In the genomic region with DNA sequence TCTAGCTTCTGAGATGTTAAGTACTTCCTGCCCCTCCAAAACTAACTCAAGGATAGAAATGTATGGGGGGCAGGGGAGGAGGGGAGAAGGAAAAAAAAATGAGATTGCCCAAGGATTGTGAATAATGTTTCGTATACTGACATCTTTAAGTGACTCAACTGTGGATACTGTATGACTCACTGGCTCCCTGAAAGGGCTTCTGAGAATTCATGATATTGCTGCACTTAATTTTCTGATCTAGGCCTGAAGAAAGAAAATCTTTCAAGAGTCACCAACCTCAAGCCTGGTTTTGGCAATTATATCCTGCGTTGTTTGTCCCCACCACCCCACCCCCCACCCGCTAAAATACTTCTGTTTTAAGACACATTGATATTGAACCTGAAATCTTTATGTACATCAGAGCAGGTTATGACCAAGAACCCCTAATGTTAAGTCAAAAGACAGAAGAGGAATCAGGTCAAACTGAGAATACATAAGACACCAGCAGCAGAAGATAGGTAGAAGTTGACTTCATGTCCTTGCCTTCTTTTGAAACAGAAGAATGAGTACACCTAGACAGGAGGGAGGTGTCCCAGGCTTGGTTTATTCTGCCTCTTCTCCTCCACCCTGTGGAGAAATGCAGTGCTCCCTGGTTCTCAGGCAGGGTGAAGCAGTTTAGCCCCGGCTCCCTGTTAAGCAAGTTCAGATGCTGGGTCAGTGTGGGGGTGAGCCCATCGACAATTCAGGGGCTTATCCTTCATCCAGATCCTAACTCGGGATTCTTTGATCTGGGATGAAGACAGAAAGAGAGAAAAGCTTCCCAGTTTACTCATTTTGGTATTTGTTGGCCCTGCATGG, we compare ENCODE assay signal across 9 cellular contexts. TPM values are rescaled to one million over a fixed set of nuclear protein-coding genes. Genes with fewer than 3 reads are reported as not detected.
DNase-seq lines count a peak whose midpoint lies in the region; ATAC-seq lines count a peak whose summit lies in the region.
"Had no signal": no experiment of that assay in that cellular context is flagged by ENCODE, and none has a peak within 500 bp of the region (broad histone marks: within the 10 kb centered on the region; RNA-seq: fewer than 3 reads in every experiment).

No MANE protein-coding gene starts in this region.

- peaks cover 33% of the 10 kb centered on the region for H3K4me1 Mint-ChIP-seq in activated naive CD4-positive, alpha-beta T cell treated with anti-CD3 and anti-CD28 coated beads, Interleukin-2, amount 10 ng/mL, durations not matched to agents 7 days and 5 days

- no peak for ATAC-seq in GM18519 (IDR thresholded peaks at IDR 0.05; ENCODE audit: low FRiP score, unreplicated experiment)

- H3K27ac Mint-ChIP-seq in activated naive CD4-positive, alpha-beta T cell treated with anti-CD3 and anti-CD28 coated beads, Interleukin-2, amount 10 ng/mL, durations not matched to agents 7 days and 5 days, result peak overlapping the region; percentile 68

- DNase-seq in AML-193 (lab: John Stamatoyannopoulos, UW), result peak; percentile 48 to 56
- DNase-seq in M059J (ENCODE audit: low read depth), result peak; percentile 83
- DNase-seq in activated naive CD4-positive, alpha-beta T cell treated with anti-CD3 and anti-CD28 coated beads, Interleukin-2, amount 10 ng/mL, durations not matched to agents 7 days and 5 days, result no peak
- peak; percentile 74 for DNase-seq in kidney tubule cell (ENCODE audit: low spot score)
- no peak for DNase-seq in KG1 (lab: John Stamatoyannopoulos, UW)
- DNase-seq in globus pallidus (ENCODE audit: low spot score), result no peak
- DNase-seq in NCI-H1048 (lab: John Stamatoyannopoulos, UW), result no peak
- DNase-seq: left colon had no signal

- H3K36me3 Mint-ChIP-seq in activated naive CD4-positive, alpha-beta T cell treated with anti-CD3 and anti-CD28 coated beads, Interleukin-2, amount 10 ng/mL, durations not matched to agents 7 days and 5 days, result peaks cover 26% of the 10 kb centered on the region

- CTCF ChIA-PET in activated naive CD4-positive, alpha-beta T cell treated with anti-CD3 and anti-CD28 coated beads, Interleukin-2, amount 10 ng/mL, durations not matched to agents 7 days and 5 days (lab: Charles Lee), result interaction anchor here (0.7 kb wide), 1 partner anchor 237 kb away, joined by 3 read pairs; no protein-coding TSS in a partner anchor

- H3K27me3 Mint-ChIP-seq in activated naive CD4-positive, alpha-beta T cell treated with anti-CD3 and anti-CD28 coated beads, Interleukin-2, amount 10 ng/mL, durations not matched to agents 7 days and 5 days, result peaks cover 8% of the 10 kb centered on the region

- no peak overlapping the region for H3K4me3 Mint-ChIP-seq in activated naive CD4-positive, alpha-beta T cell treated with anti-CD3 and anti-CD28 coated beads, Interleukin-2, amount 10 ng/mL, durations not matched to agents 7 days and 5 days

- H3K9me3 Mint-ChIP-seq in activated naive CD4-positive, alpha-beta T cell treated with anti-CD3 and anti-CD28 coated beads, Interleukin-2, amount 10 ng/mL, durations not matched to agents 7 days and 5 days, result no peaks in the 10 kb centered on the region

RNA-seq across cellular contexts. Expression of a gene that starts 3.3 kb away (rescaled TPM):
- 6.5 and 9.9 TPM in 2 replicates for total RNA-seq in M059J (2014; rRNA removed; shearing (Covaris generic))

RNA-seq across cellular contexts. Expression of a gene that starts 46.3 kb away (rescaled TPM):
- total RNA-seq in M059J (2014; rRNA removed; shearing (Covaris generic)), result 15.3 and 18.7 TPM in 2 replicates

RNA-seq across cellular contexts. Expression of a gene that starts 56.5 kb away (rescaled TPM):
- 21.5 and 30.7 TPM in 2 replicates for total RNA-seq in M059J (2014; rRNA removed; shearing (Covaris generic))

Comparison
In these comparisons a context has a peak if more than half of its experiments do, and no peak if none do; other contexts are left out.
1. DNase-seq: peak in AML-193 (2 of 2), M059J (single experiment) and kidney tubule cell (single experiment); none in activated naive CD4-positive, alpha-beta T cell treated with anti-CD3 and anti-CD28 coated beads, Interleukin-2, amount 10 ng/mL, durations not matched to agents 7 days and 5 days (single experiment), KG1 (single experiment), globus pallidus (single experiment) and NCI-H1048 (single experiment).